23 cellular contexts compared by ENCODE assay signal in the genomic region with DNA sequence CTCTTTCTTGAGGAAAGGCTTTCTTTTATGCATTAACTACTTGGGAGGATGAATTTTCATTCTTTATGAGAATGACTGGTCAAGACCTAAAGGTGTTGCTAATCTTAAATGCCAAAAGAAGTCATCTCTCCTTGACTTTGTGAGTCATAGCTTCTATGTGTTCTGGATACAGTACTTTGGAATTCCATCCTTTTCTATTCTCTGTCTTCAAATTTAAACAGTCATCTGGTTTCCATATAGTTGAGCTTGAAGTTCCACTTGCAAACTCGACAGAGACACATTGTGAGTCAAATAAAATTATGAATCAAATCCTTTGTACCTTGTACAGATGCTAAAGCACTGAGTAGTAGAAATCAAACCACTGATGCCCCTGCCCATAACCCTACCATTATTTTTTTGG.
"Had no signal": no experiment of that assay in that cellular context is flagged by ENCODE, and none has a peak within 500 bp of the region (broad histone marks: within the 10 kb centered on the region; RNA-seq: fewer than 3 reads in every experiment).

No MANE protein-coding gene starts in this region.

- H3K27ac ChIP-seq: breast epithelium, KMS-11, SJSA1, WERI-Rb-1 had no signal

- H3K4me1 ChIP-seq: breast epithelium, SJSA1 had no signal

- H3K9ac ChIP-seq: KMS-11 had no signal

- H3K27me3 ChIP-seq: breast epithelium, SJSA1 had no signal

- H3K4me3 ChIP-seq: breast epithelium, SJSA1 had no signal

- ATAC-seq: activated CD4-positive, alpha-beta T cell treated with anti-CD3 and anti-CD28 coated beads for 36 hours; Panc1; T-cell had no signal

- H3K4me2 ChIP-seq: KMS-11 had no signal

- H3K36me3 ChIP-seq: breast epithelium, SJSA1, WERI-Rb-1 had no signal

- DNase-seq: activated CD4-positive, alpha-beta memory T cell treated with anti-CD3 and anti-CD28 coated beads, Interleukin-2, amount 10 ng/mL, durations not matched to agents 7 days and 5 days; activated CD4-positive, alpha-beta T cell treated with anti-CD3 and anti-CD28 coated beads for 36 hours; activated CD4-positive, alpha-beta T cell treated with anti-CD3 and anti-CD28 coated beads, Interleukin-2, amount 50 U/mL, for 1 hour; activated CD8-positive, alpha-beta memory T cell treated with anti-CD3 and anti-CD28 coated beads, Interleukin-2, amount 50 U/mL, for 4 hours; activated T-cell treated with anti-CD3 and anti-CD28 coated beads, Interleukin-2, amount 50 U/mL, for 1 hour; aorta; caudate nucleus; NCI-H1092; NCI-H1417 treated with DMSO at 0.1 percent for 48 hours; NCI-H1694; NCI-H2029 treated with DMSO at 0.1 percent for 48 hours; NCI-H510A treated with DMSO at 0.1 percent for 48 hours; NCI-H69; NK-92 treated with Interleukin-12 subunit alpha and Interleukin-12 subunit beta, amount 100 ng/mL, for 24 hours; OCI-M1; SHP77; T-cell; T-helper 2 cell; WERI-Rb-1 had no signal
